In genomic region chr2:219228026-219228744, GRCh38 we compare ENCODE assay signal across 8 cellular contexts. TPM values are rescaled to one million over a fixed set of nuclear protein-coding genes. Genes with fewer than 3 reads are reported as not detected.
DNase-seq lines count a peak whose midpoint lies in the region; ATAC-seq and TF ChIP-seq lines count a peak whose summit lies in the region.

No MANE protein-coding gene starts in this region.

- H3K9me3 ChIP-seq in esophagus muscularis mucosa (no peaks in the 10 kb centered on the region), sigmoid colon (no peaks in the 10 kb centered on the region)

- TF ChIP-seq CTCF in GM12865 (IDR thresholded peaks at IDR 0.05; ENCODE audit: insufficient read depth, low read depth, low read length, missing control alignments) (no peak), esophagus muscularis mucosa (IDR thresholded peaks at IDR 0.05) (no peak), sigmoid colon (IDR thresholded peaks at IDR 0.05) (no peak)

- H3K4me3 ChIP-seq in GM12865 (ENCODE audit: low read depth, low read length) (peak overlapping the region; percentile 83), esophagus muscularis mucosa (peak overlapping the region; percentile 63 to 88 (median 80)), sigmoid colon (peak overlapping the region; percentile 57 to 79 (median 68))

- DNase-seq in GM12865 (ENCODE audit: low read depth): no peak
- peak; percentile 23 for DNase-seq in RKO (ENCODE audit: low spot score)
- DNase-seq in esophagus muscularis mucosa (ENCODE audit: extremely low spot score): no peak
- DNase-seq in sigmoid colon: no peak
- DNase-seq in GOT3 (lab: John Stamatoyannopoulos, UW): no peak
- no peak for DNase-seq in cortex of kidney (lab: John Stamatoyannopoulos, UW)
- DNase-seq in G401 (ENCODE audit: low spot score): no peak

- H3K4me1 ChIP-seq in esophagus muscularis mucosa (peaks cover 27 to 52% (median 40%) of the 10 kb centered on the region in 4 donors), sigmoid colon (peaks cover 0 to 35% (median 31%) of the 10 kb centered on the region in 4 donors)

- 53% methylated on average over 6 of the region's 6 CpGs for WGBS in esophagus muscularis mucosa
- 60 to 72% methylated on average over 6 of the region's 6 CpGs for WGBS in sigmoid colon, 2 donors

- in situ Hi-C loops in G401 (cut with HindIII; ENCODE audit: low sequenced_read_pairs): no loop called here

- peaks cover 31 to 64% (median 54%) of the 10 kb centered on the region in 4 donors for H3K36me3 ChIP-seq in esophagus muscularis mucosa
- H3K36me3 ChIP-seq in sigmoid colon: peaks cover 36 to 53% (median 41%) of the 10 kb centered on the region in 4 donors

- no peak for TF ChIP-seq EP300 in esophagus muscularis mucosa (IDR thresholded peaks at IDR 0.05)
- TF ChIP-seq EP300 in sigmoid colon (IDR thresholded peaks at IDR 0.05): no peak

- no peak for TF ChIP-seq POLR2A in esophagus muscularis mucosa (IDR thresholded peaks at IDR 0.05; ENCODE audit: low read depth)
- no peak for TF ChIP-seq POLR2A in sigmoid colon (IDR thresholded peaks at IDR 0.05)

- intact Hi-C loops in esophagus muscularis mucosa (cut with DNase I) (loop anchor here (2.0 kb wide), 1 partner anchor 17 kb away; the partner anchor contains the start of genes GLB1L and STK16), sigmoid colon (cut with DNase I) (loop anchor here (10.0 kb wide), 1 partner anchor 157 kb away; the partner anchor contains the start of gene DNPEP)

- no peak for ATAC-seq in HG03045 (IDR thresholded peaks at IDR 0.05; ENCODE audit: unreplicated experiment)

- H3K27me3 ChIP-seq in esophagus muscularis mucosa (no peaks in the 10 kb centered on the region), sigmoid colon (no peaks in the 10 kb centered on the region)

- H3K27ac ChIP-seq in esophagus muscularis mucosa (replicated peaks in 1 of 4) (peak overlapping the region; percentile 90 to 98 (median 94)), sigmoid colon (peak overlapping the region; percentile 89 to 94 (median 94))

RNA-seq across cellular contexts. Expression of gene ATG9A, which starts 1.3 kb away (rescaled TPM):
- total RNA-seq in esophagus muscularis mucosa: 10 to 100 TPM; 41.5 to 75.3 (median 56.2) TPM
- 10 to 100 TPM; 28.8 to 32.0 (median 29.8) TPM for total RNA-seq in sigmoid colon
- 10 to 100 TPM in 2 of 3 donors, 1 to 10 TPM in 1; 7.6 to 40.6 (median 10.2) TPM for polyA plus RNA-seq in sigmoid colon
- total RNA-seq in G401 (2014; rRNA removed; shearing (Covaris generic)): 24.6 and 26.6 TPM in 2 replicates

RNA-seq across cellular contexts. Expression of gene ANKZF1, which starts 1.4 kb away (rescaled TPM):
- total RNA-seq in esophagus muscularis mucosa: 10 to 100 TPM; 20.4 to 34.1 (median 27.6) TPM
- 10 to 100 TPM; 28.1 to 52.6 (median 41.1) TPM for total RNA-seq in sigmoid colon
- 10 to 100 TPM in 1 of 3 donors, 1 to 10 TPM in 2; 9.0 to 36.9 (median 9.7) TPM for polyA plus RNA-seq in sigmoid colon
- 14.2 and 17.5 TPM in 2 replicates for total RNA-seq in G401 (2014; rRNA removed; shearing (Covaris generic))

RNA-seq across cellular contexts. Expression of gene ABCB6, which starts 9.4 kb away (rescaled TPM):
- total RNA-seq in esophagus muscularis mucosa: 10 to 100 TPM; 17.4 to 27.3 (median 19.6) TPM
- 10 to 100 TPM; 11.8 to 23.0 (median 16.1) TPM for total RNA-seq in sigmoid colon
- polyA plus RNA-seq in sigmoid colon: 10 to 100 TPM in 1 of 3 donors, 1 to 10 TPM in 1, not detected in 1; 4.8 to 39.3 TPM
- 14.1 and 21.5 TPM in 2 replicates for total RNA-seq in G401 (2014; rRNA removed; shearing (Covaris generic))

RNA-seq across cellular contexts. Expression of gene GLB1L, which starts 17.1 kb away (rescaled TPM):
- total RNA-seq in esophagus muscularis mucosa (1 to 10 TPM; 3.3 to 6.4 (median 5.6) TPM), sigmoid colon (10 to 100 TPM in 1 of 4 donors, 1 to 10 TPM in 3; 6.9 to 26.0 (median 8.2) TPM)
- 1 to 10 TPM; 2.1 to 4.3 (median 3.6) TPM for polyA plus RNA-seq in sigmoid colon
- 6.4 and 6.5 TPM in 2 replicates for total RNA-seq in G401 (2014; rRNA removed; shearing (Covaris generic))

RNA-seq across cellular contexts. Expression of gene STK16, which starts 17.1 kb away (rescaled TPM):
- 10 to 100 TPM; 12.8 to 21.6 (median 16.7) TPM for total RNA-seq in esophagus muscularis mucosa
- 10 to 100 TPM; 12.2 to 19.9 (median 18.2) TPM for total RNA-seq in sigmoid colon
- polyA plus RNA-seq in sigmoid colon: 10 to 100 TPM; 45.3 to 61.7 (median 57.1) TPM
- 26.4 and 38.1 TPM in 2 replicates for total RNA-seq in G401 (2014; rRNA removed; shearing (Covaris generic))
